ENCODE assay signal across 8 cellular contexts in genomic region chr1:169894424-169895145, GRCh38. TPM values are rescaled to one million over a fixed set of nuclear protein-coding genes. Genes with fewer than 3 reads are reported as not detected.
A peak's percentile ranks its signal among the peaks of the same experiment; 100 is the strongest.
DNase-seq lines count a peak whose midpoint lies in the region; ATAC-seq and TF ChIP-seq lines count a peak whose summit lies in the region.

No MANE protein-coding gene starts in this region.

- H3K27ac Mint-ChIP-seq in activated CD8-positive, alpha-beta memory T cell treated with anti-CD3 and anti-CD28 coated beads, Interleukin-2, amount 10 ng/mL, durations not matched to agents 7 days and 5 days = peak overlapping the region; percentile 99
- peak overlapping the region; percentile 100 for H3K27ac Mint-ChIP-seq in activated T-cell treated with anti-CD3 and anti-CD28 coated beads, Interleukin-2, amount 50 U/mL, for 72 hours

- no peaks in the 10 kb centered on the region for H3K27me3 ChIP-seq in kidney epithelial cell (ENCODE audit: control insufficient read depth, insufficient read depth, low read length)
- H3K27me3 ChIP-seq in tibial artery = no peaks in the 10 kb centered on the region

- intact Hi-C loops in tibial artery (cut with DNase I; ENCODE audit: low total_unique reads) = loop anchor here (5.0 kb wide), 1 partner anchor 407 kb away; the partner anchor contains the start of gene SLC19A2

- CTCF ChIA-PET in activated CD8-positive, alpha-beta memory T cell treated with anti-CD3 and anti-CD28 coated beads, Interleukin-2, amount 10 ng/mL, durations not matched to agents 7 days and 5 days (lab: Charles Lee) = interaction anchor here (0.9 to 2.8 kb wide), 3 partner anchors 14 to 175 kb away, joined by 3 to 13 read pairs (median 8); partner anchors contain the start of gene METTL18

- H3K4me3 ChIP-seq in kidney epithelial cell (ENCODE audit: low read depth, low read length) (peak overlapping the region; percentile 87), tibial artery (peak overlapping the region; percentile 86 to 91)

- H3K36me3 ChIP-seq in kidney epithelial cell (ENCODE audit: control insufficient read depth, insufficient read depth, low read length) (no peaks in the 10 kb centered on the region), tibial artery (no peaks in the 10 kb centered on the region)

- no peaks in the 10 kb centered on the region for H3K9me3 Mint-ChIP-seq in activated CD8-positive, alpha-beta memory T cell treated with anti-CD3 and anti-CD28 coated beads, Interleukin-2, amount 10 ng/mL, durations not matched to agents 7 days and 5 days (ENCODE audit: low read depth)
- peaks cover 0 to 2% of the 10 kb centered on the region in 2 donors for H3K9me3 Mint-ChIP-seq in activated T-cell treated with anti-CD3 and anti-CD28 coated beads, Interleukin-2, amount 50 U/mL, for 72 hours

- no peak for ATAC-seq in activated CD8-positive, alpha-beta memory T cell treated with anti-CD3 and anti-CD28 coated beads, Interleukin-2, amount 10 ng/mL, durations not matched to agents 7 days and 5 days
- ATAC-seq in activated T-cell treated with anti-CD3 and anti-CD28 coated beads, Interleukin-2, amount 50 U/mL, for 72 hours (replicated peaks in 1 of 2) = no peak
- ATAC-seq in GM21423 (IDR thresholded peaks at IDR 0.05; ENCODE audit: unreplicated experiment) (no peak), HG02973 (IDR thresholded peaks at IDR 0.05; ENCODE audit: unreplicated experiment) (no peak)

- peak overlapping the region; percentile 91 to 97 for H3K27ac ChIP-seq in tibial artery

- no peak for TF ChIP-seq CTCF in kidney epithelial cell (IDR thresholded peaks at IDR 0.05; ENCODE audit: insufficient read depth, low read length, poor library complexity, severe bottlenecking)
- TF ChIP-seq CTCF in tibial artery (IDR thresholded peaks at IDR 0.05) = no peak

- H3K4me1 ChIP-seq in tibial artery = peaks cover 0 to 27% (median 17%) of the 10 kb centered on the region in 4 donors

- no peak for DNase-seq in activated CD8-positive, alpha-beta memory T cell treated with anti-CD3 and anti-CD28 coated beads, Interleukin-2, amount 10 ng/mL, durations not matched to agents 7 days and 5 days
- no peak for DNase-seq in activated CD8-positive, alpha-beta memory T cell treated with anti-CD3 and anti-CD28 coated beads, Interleukin-2, amount 50 U/mL, for 48 hours
- no peak for DNase-seq in activated T-cell treated with anti-CD3 and anti-CD28 coated beads, Interleukin-2, amount 50 U/mL, for 72 hours
- DNase-seq in kidney epithelial cell (ENCODE audit: low read depth) (no peak), tibial artery (no peak)
- DNase-seq in stimulated activated CD4-positive, alpha-beta T cell treated with anti-CD3 and anti-CD28 coated beads, Interleukin-4, amount 100 ng/mL, for 1 hour = no peak

- H3K4me1 Mint-ChIP-seq in activated CD8-positive, alpha-beta memory T cell treated with anti-CD3 and anti-CD28 coated beads, Interleukin-2, amount 10 ng/mL, durations not matched to agents 7 days and 5 days = peaks cover 46% of the 10 kb centered on the region
- H3K4me1 Mint-ChIP-seq in activated T-cell treated with anti-CD3 and anti-CD28 coated beads, Interleukin-2, amount 50 U/mL, for 72 hours (ENCODE audit: low read depth) = peaks cover 49% of the 10 kb centered on the region

- no peaks in the 10 kb centered on the region for H3K9me3 ChIP-seq in tibial artery

- H3K4me3 Mint-ChIP-seq in activated CD8-positive, alpha-beta memory T cell treated with anti-CD3 and anti-CD28 coated beads, Interleukin-2, amount 10 ng/mL, durations not matched to agents 7 days and 5 days = peak overlapping the region; percentile 79
- H3K4me3 Mint-ChIP-seq in activated T-cell treated with anti-CD3 and anti-CD28 coated beads, Interleukin-2, amount 50 U/mL, for 72 hours = peak overlapping the region; percentile 81 to 91

- H3K27me3 Mint-ChIP-seq in activated CD8-positive, alpha-beta memory T cell treated with anti-CD3 and anti-CD28 coated beads, Interleukin-2, amount 10 ng/mL, durations not matched to agents 7 days and 5 days = peaks cover 7% of the 10 kb centered on the region
- H3K27me3 Mint-ChIP-seq in activated T-cell treated with anti-CD3 and anti-CD28 coated beads, Interleukin-2, amount 50 U/mL, for 72 hours (ENCODE audit: low read depth) = peaks cover 6% of the 10 kb centered on the region

- H3K36me3 Mint-ChIP-seq in activated CD8-positive, alpha-beta memory T cell treated with anti-CD3 and anti-CD28 coated beads, Interleukin-2, amount 10 ng/mL, durations not matched to agents 7 days and 5 days = peaks cover 10% of the 10 kb centered on the region
- H3K36me3 Mint-ChIP-seq in activated T-cell treated with anti-CD3 and anti-CD28 coated beads, Interleukin-2, amount 50 U/mL, for 72 hours (ENCODE audit: insufficient read depth in 2 of 2) = no peaks in the 10 kb centered on the region

RNA-seq across cellular contexts. Expression of gene SCYL3, which starts 0.9 kb away (rescaled TPM):
- 10 to 100 TPM; 13.6 to 14.9 TPM for total RNA-seq in activated CD8-positive, alpha-beta memory T cell treated with anti-CD3 and anti-CD28 coated beads, Interleukin-2, amount 10 ng/mL, durations not matched to agents 7 days and 5 days
- total RNA-seq in activated T-cell treated with anti-CD3 and anti-CD28 coated beads, Interleukin-2, amount 50 U/mL, for 72 hours = 10 to 100 TPM; 17.9 to 19.1 TPM
- total RNA-seq in kidney epithelial cell = 5.7 and 6.4 TPM in 2 replicates
